Comparison of ENCODE assay signal across 8 cellular contexts in the genomic region with DNA sequence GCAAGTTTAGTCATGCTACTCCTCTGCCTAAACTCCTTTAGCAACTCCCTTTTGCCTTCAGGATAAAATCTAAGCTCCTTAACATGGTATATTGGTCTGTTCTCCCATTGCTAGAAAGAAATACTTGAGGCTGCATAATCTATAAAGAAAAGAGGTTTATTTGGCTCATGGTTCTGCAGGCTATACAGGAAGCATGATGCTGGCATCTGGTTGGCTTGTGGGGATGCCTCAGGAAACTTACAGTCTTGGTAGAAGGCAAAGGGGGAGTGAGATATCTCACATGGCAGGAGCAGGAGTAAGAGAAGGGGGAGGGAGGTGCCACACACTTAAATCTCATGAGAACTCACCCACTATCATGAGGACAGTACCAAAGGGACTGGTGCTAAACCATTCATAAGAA.
"Had no signal": no experiment of that assay in that cellular context is flagged by ENCODE, and none has a peak within 500 bp of the region (broad histone marks: within the 10 kb centered on the region; RNA-seq: fewer than 3 reads in every experiment).

No MANE protein-coding gene starts in this region.

- H3K4me3 ChIP-seq: GM12878 had no signal

- DNase-seq: GDM1, GF-D8 had no signal

- FAIRE-seq: G401.6, GM12878, GM12891, GM12892, GM18507, GM19239 had no signal

- ATAC-seq: GM12878 had no signal
